32 cellular contexts compared by ENCODE assay signal in genomic region chr17:82059272-82060000, GRCh38. TPM values are rescaled to one million over a fixed set of nuclear protein-coding genes. Genes with fewer than 3 reads are reported as not detected.
DNase-seq lines count a peak whose midpoint lies in the region; ATAC-seq, FAIRE-seq and TF ChIP-seq lines count a peak whose summit lies in the region.
"Had no signal": no experiment of that assay in that cellular context is flagged by ENCODE, and none has a peak within 500 bp of the region (broad histone marks: within the 10 kb centered on the region; RNA-seq: fewer than 3 reads in every experiment).

No MANE protein-coding gene starts in this region.

- no peaks in the 10 kb centered on the region for H3K9me1 ChIP-seq in K562 (ENCODE audit: control insufficient read depth, insufficient read depth, low read length)

- H3K4me2 ChIP-seq in K562 (ENCODE audit: insufficient read depth, low read length) = no peak overlapping the region
- H3K4me2 ChIP-seq: hepatocyte, KMS-11, PC-9 had no signal

- H3K27me3 ChIP-seq in heart right ventricle (no peaks in the 10 kb centered on the region), K562 (ENCODE audit: control insufficient read depth in 2 of 2, insufficient read depth in 2 of 2, low read length in 2 of 2) (no peaks in the 10 kb centered on the region)
- H3K27me3 ChIP-seq: BE2C, breast epithelium, foreskin keratinocyte, hepatocyte, left lung, right lobe of liver had no signal

- H3K27ac ChIP-seq in heart right ventricle (no peak overlapping the region), K562 (ENCODE audit: extremely low read depth, low read depth, low read length) (no peak overlapping the region)
- H3K27ac ChIP-seq: breast epithelium, coronary artery, foreskin keratinocyte, hepatocyte, KMS-11, left lung, parathyroid adenoma, PC-9, right lobe of liver had no signal

- no peak overlapping the region for H3K9ac ChIP-seq in K562 (ENCODE audit: insufficient read depth in 1 of 2, low read depth in 2 of 2, low read length in 2 of 2)
- H3K9ac ChIP-seq: KMS-11, parathyroid adenoma had no signal

- DNase-seq in Right ventricle myocardium superior = peak; percentile 35
- no peak for DNase-seq in heart right ventricle
- DNase-seq in K562 (ENCODE audit: extremely low read depth in 1 of 4, low spot score in 3 of 4) = peak in 1 of 4 experiments; percentile 7
- no peak for DNase-seq in stimulated activated effector memory CD8-positive, alpha-beta T cell treated with anti-CD3 and anti-CD28 coated beads, Interleukin-12 subunit alpha, Interleukin-12 subunit beta, amount 100 ng/mL, for 72 hours (ENCODE audit: low spot score in 2 of 2)
- no peak for DNase-seq in NCI-H2107 (lab: John Stamatoyannopoulos, UW)
- DNase-seq in activated CD8-positive, alpha-beta memory T cell treated with anti-CD3 and anti-CD28 coated beads for 24 hours = no peak
- no peak for DNase-seq in stimulated activated naive B cell treated with anti-CD40 and anti-IgM and Interleukin-4, amounts not matched to agents 10 μg/mL and 1 μg/mL and 100 μg/mL, for 72 hours
- DNase-seq: activated CD4-positive, alpha-beta T cell treated with anti-CD3 and anti-CD28 coated beads, Interleukin-2, amount 10 ng/mL, durations not matched to agents 24 days and 14 days; activated CD8-positive, alpha-beta memory T cell treated with anti-CD3 and anti-CD28 coated beads, Interleukin-2, amount 10 ng/mL, durations not matched to agents 7 days and 5 days; activated naive CD4-positive, alpha-beta T cell treated with anti-CD3 and anti-CD28 coated beads, Interleukin-2, amount 50 U/mL, for 16 hours; amygdala; BE2C; Caco-2; effector memory CD8-positive, alpha-beta T cell; foreskin keratinocyte; naive thymus-derived CD4-positive, alpha-beta T cell; NCI-H1436; NCI-H510A; NK-92 treated with Interleukin-12 subunit alpha and Interleukin-12 subunit beta, amount 100 ng/mL, for 24 hours; PC-9; trophoblast cell had no signal

- intact Hi-C loops in Right ventricle myocardium superior (cut with DNase I) = no loop called here
- intact Hi-C loops in heart right ventricle (cut with DNase I) = no loop called here
- intact Hi-C loops in K562 (cut with micrococcal nuclease) = no loop called here

- peaks cover 38% of the 10 kb centered on the region for H3K36me3 Mint-ChIP-seq in stimulated activated effector memory CD8-positive, alpha-beta T cell treated with anti-CD3 and anti-CD28 coated beads, Interleukin-12 subunit alpha, Interleukin-12 subunit beta, amount 100 ng/mL, for 72 hours
- H3K36me3 Mint-ChIP-seq in stimulated activated naive B cell treated with anti-CD40 and anti-IgM and Interleukin-4, amounts not matched to agents 10 μg/mL and 1 μg/mL and 100 μg/mL, for 72 hours = peaks cover 20 to 34% of the 10 kb centered on the region in 2 donors

- H2AFZ ChIP-seq in K562 (ENCODE audit: low read depth, low read length) = no peak overlapping the region
- H2AFZ ChIP-seq: hepatocyte, parathyroid adenoma, PC-9 had no signal

- H3K9me3 ChIP-seq in heart right ventricle (no peaks in the 10 kb centered on the region), K562 (replicated peaks; ENCODE audit: control insufficient read depth, insufficient read depth, low read depth, low read length) (no peaks in the 10 kb centered on the region)
- H3K9me3 ChIP-seq: BE2C, breast epithelium, Caco-2, left lung, right lobe of liver had no signal

- POLR2A ChIA-PET in K562 (lab: Yijun Ruan, JAX) = interaction anchor here (0.6 to 2.5 kb wide), 11 partner anchors 9 to 275 kb away, joined by 3 to 11 read pairs (median 4); partner anchors contain the start of gene DCXR

- no peak for FAIRE-seq in K562 (lab: Jason Lieb, UNC)

- in situ Hi-C loops in K562 (cut with MboI) = no loop called here

- peak; percentile 31 for TF ChIP-seq POLR2A in GM19193 (IDR thresholded peaks at IDR 0.05; ENCODE audit: extremely low read depth, insufficient read depth, insufficient read length)
- peak; percentile 14; the same call in 1 of the 2 replicates for TF ChIP-seq POLR2A in K562 (conservative IDR thresholded peaks at IDR 0.05)

- peak overlapping the region; percentile 60 for H3K27ac Mint-ChIP-seq in stimulated activated effector memory CD8-positive, alpha-beta T cell treated with anti-CD3 and anti-CD28 coated beads, Interleukin-12 subunit alpha, Interleukin-12 subunit beta, amount 100 ng/mL, for 72 hours
- H3K27ac Mint-ChIP-seq in stimulated activated naive B cell treated with anti-CD40 and anti-IgM and Interleukin-4, amounts not matched to agents 10 μg/mL and 1 μg/mL and 100 μg/mL, for 72 hours = no peak overlapping the region
- H3K27ac Mint-ChIP-seq: activated CD4-positive, alpha-beta T cell treated with anti-CD3 and anti-CD28 coated beads, Interleukin-2, amount 10 ng/mL, durations not matched to agents 24 days and 14 days; activated CD8-positive, alpha-beta memory T cell treated with anti-CD3 and anti-CD28 coated beads, Interleukin-2, amount 10 ng/mL, durations not matched to agents 7 days and 5 days; activated T-helper 1 cell treated with anti-CD3 and anti-CD28 coated beads, Interleukin-12 subunit alpha, Interleukin-12 subunit beta, Interleukin-2, Interleukin-4 antibody, amounts not matched to agents 30 ng/mL and 10 ng/mL and 1 ng/mL, durations not matched to agents 14 hours and 24 hours and 36 hours; T-helper 17 cell had no signal

- TF ChIP-seq EP300 in K562 (IDR thresholded peaks at IDR 0.05; ENCODE audit: low read length) = no peak

- BruUV-seq in K562 (replicated peaks; lab: Mats Ljungman, UMichigan) = no TSS peak

- no peaks in the 10 kb centered on the region for H3K27me3 Mint-ChIP-seq in stimulated activated naive B cell treated with anti-CD40 and anti-IgM and Interleukin-4, amounts not matched to agents 10 μg/mL and 1 μg/mL and 100 μg/mL, for 72 hours
- H3K27me3 Mint-ChIP-seq: activated CD4-positive, alpha-beta T cell treated with anti-CD3 and anti-CD28 coated beads, Interleukin-2, amount 10 ng/mL, durations not matched to agents 24 days and 14 days; activated CD8-positive, alpha-beta memory T cell treated with anti-CD3 and anti-CD28 coated beads, Interleukin-2, amount 10 ng/mL, durations not matched to agents 7 days and 5 days; effector memory CD8-positive, alpha-beta T cell; naive thymus-derived CD4-positive, alpha-beta T cell; T-helper 17 cell had no signal

- peaks cover 13% of the 10 kb centered on the region for H3K79me2 ChIP-seq in K562 (ENCODE audit: control insufficient read depth, insufficient read depth, low read length)
- H3K79me2 ChIP-seq: hepatocyte, parathyroid adenoma had no signal

- CTCF ChIA-PET in K562 (lab: Yijun Ruan, JAX; ENCODE audit: low intra/inter-chr PET ratio) = no interaction called here

- no peak for TF ChIP-seq CTCF in heart right ventricle (IDR thresholded peaks at IDR 0.05)
- TF ChIP-seq CTCF in K562 (IDR thresholded peaks at IDR 0.05 in 2 of 3, conservative IDR thresholded peaks at IDR 0.05 in 1 of 3; ENCODE audit: insufficient read depth in 2 of 3, low read depth in 1 of 3, low read length in 3 of 3) = no peak

- no peak overlapping the region for H3K4me3 Mint-ChIP-seq in stimulated activated effector memory CD8-positive, alpha-beta T cell treated with anti-CD3 and anti-CD28 coated beads, Interleukin-12 subunit alpha, Interleukin-12 subunit beta, amount 100 ng/mL, for 72 hours
- H3K4me3 Mint-ChIP-seq in stimulated activated naive B cell treated with anti-CD40 and anti-IgM and Interleukin-4, amounts not matched to agents 10 μg/mL and 1 μg/mL and 100 μg/mL, for 72 hours = no peak overlapping the region
- H3K4me3 Mint-ChIP-seq: activated CD4-positive, alpha-beta T cell treated with anti-CD3 and anti-CD28 coated beads, Interleukin-2, amount 10 ng/mL, durations not matched to agents 24 days and 14 days; activated CD8-positive, alpha-beta memory T cell treated with anti-CD3 and anti-CD28 coated beads, Interleukin-2, amount 10 ng/mL, durations not matched to agents 7 days and 5 days; activated T-helper 1 cell treated with anti-CD3 and anti-CD28 coated beads, Interleukin-12 subunit alpha, Interleukin-12 subunit beta, Interleukin-2, Interleukin-4 antibody, amounts not matched to agents 30 ng/mL and 10 ng/mL and 1 ng/mL, durations not matched to agents 14 hours and 24 hours and 36 hours; effector memory CD8-positive, alpha-beta T cell; naive thymus-derived CD4-positive, alpha-beta T cell; T-helper 17 cell had no signal

- H3K36me3 ChIP-seq in heart right ventricle (peaks cover 3 to 97% (median 30%) of the 10 kb centered on the region in 9 donors), K562 (ENCODE audit: control insufficient read depth, insufficient read depth, low read length) (peaks cover 98% of the 10 kb centered on the region; the same call in 2 of the 3 replicates)

- no peak overlapping the region for H3K4me3 ChIP-seq in heart right ventricle
- no peak overlapping the region for H3K4me3 ChIP-seq in K562
- H3K4me3 ChIP-seq: breast epithelium, coronary artery, hepatocyte, left lung, PC-9, right lobe of liver had no signal

- WGBS in heart right ventricle, 2 donors = 76 to 77% methylated on average over 19 of the region's 19 CpGs
- WGBS in K562 (ENCODE audit: insufficient coverage, low coverage, missing lambda C conversion rate) = 88% methylated on average over 13 of the region's 19 CpGs

- no peaks in the 10 kb centered on the region for H3K9me3 Mint-ChIP-seq in stimulated activated effector memory CD8-positive, alpha-beta T cell treated with anti-CD3 and anti-CD28 coated beads, Interleukin-12 subunit alpha, Interleukin-12 subunit beta, amount 100 ng/mL, for 72 hours
- no peaks in the 10 kb centered on the region for H3K9me3 Mint-ChIP-seq in stimulated activated naive B cell treated with anti-CD40 and anti-IgM and Interleukin-4, amounts not matched to agents 10 μg/mL and 1 μg/mL and 100 μg/mL, for 72 hours
- H3K9me3 Mint-ChIP-seq: activated CD4-positive, alpha-beta T cell treated with anti-CD3 and anti-CD28 coated beads, Interleukin-2, amount 10 ng/mL, durations not matched to agents 24 days and 14 days; activated T-helper 1 cell treated with anti-CD3 and anti-CD28 coated beads, Interleukin-12 subunit alpha, Interleukin-12 subunit beta, Interleukin-2, Interleukin-4 antibody, amounts not matched to agents 30 ng/mL and 10 ng/mL and 1 ng/mL, durations not matched to agents 14 hours and 24 hours and 36 hours; effector memory CD8-positive, alpha-beta T cell; naive thymus-derived CD4-positive, alpha-beta T cell had no signal

- peaks cover 4 to 12% (median 7%) of the 10 kb centered on the region in 9 donors for H3K4me1 ChIP-seq in heart right ventricle
- H3K4me1 ChIP-seq in K562 (replicated peaks in 1 of 2; ENCODE audit: control insufficient read depth in 2 of 2, insufficient read depth in 2 of 2, low read length in 2 of 2) = peaks cover 1 to 90% of the 10 kb centered on the region in 2 experiments; a peak in 3 of 5 replicates
- H3K4me1 ChIP-seq: BE2C, foreskin keratinocyte had no signal

- peaks cover 7% of the 10 kb centered on the region for H4K20me1 ChIP-seq in K562 (replicated peaks; ENCODE audit: control insufficient read depth, insufficient read depth, low read length)

- ATAC-seq in Right ventricle myocardium superior (ENCODE audit: poor library complexity) = no peak
- no peak for ATAC-seq in heart right ventricle
- ATAC-seq in K562 = no peak
- ATAC-seq in stimulated activated effector memory CD8-positive, alpha-beta T cell treated with anti-CD3 and anti-CD28 coated beads, Interleukin-12 subunit alpha, Interleukin-12 subunit beta, amount 100 ng/mL, for 72 hours = no peak
- ATAC-seq in stimulated activated naive B cell treated with anti-CD40 and anti-IgM and Interleukin-4, amounts not matched to agents 10 μg/mL and 1 μg/mL and 100 μg/mL, for 72 hours (replicated peaks) = no peak
- ATAC-seq: activated CD8-positive, alpha-beta memory T cell treated with anti-CD3 and anti-CD28 coated beads, Interleukin-2, amount 10 ng/mL, durations not matched to agents 7 days and 5 days; effector memory CD8-positive, alpha-beta T cell; esophagus mucosa; foreskin keratinocyte; left lung; naive thymus-derived CD4-positive, alpha-beta T cell; right lobe of liver; T-helper 17 cell had no signal

- peaks cover 13% of the 10 kb centered on the region for H3K4me1 Mint-ChIP-seq in stimulated activated effector memory CD8-positive, alpha-beta T cell treated with anti-CD3 and anti-CD28 coated beads, Interleukin-12 subunit alpha, Interleukin-12 subunit beta, amount 100 ng/mL, for 72 hours
- peaks cover 7 to 22% of the 10 kb centered on the region in 2 donors for H3K4me1 Mint-ChIP-seq in stimulated activated naive B cell treated with anti-CD40 and anti-IgM and Interleukin-4, amounts not matched to agents 10 μg/mL and 1 μg/mL and 100 μg/mL, for 72 hours

- TF ChIP-seq RAD21 in K562 (CRISPR knock-in tag; conservative IDR thresholded peaks at IDR 0.05 in 1 of 2, IDR thresholded peaks at IDR 0.05 in 1 of 2) = no peak

RNA-seq across cellular contexts. Expression of gene DUS1L, which starts 6.2 kb away (rescaled TPM):
- 57.9 TPM for total RNA-seq in Right ventricle myocardium superior
- total RNA-seq in heart right ventricle = 10 to 100 TPM; 34.1 to 96.4 (median 43.1) TPM
- 100 to 1,000 TPM in 1 of 2 donors, 10 to 100 TPM in 1; 85.2 to 191 TPM for polyA plus RNA-seq in heart right ventricle
- total RNA-seq in K562 (2011; cell fraction: chromatin; rRNA removed; ENCODE audit: low replicate concordance) = 125 and 499 TPM in 2 replicates
- total RNA-seq in K562 (2011; cell fraction: nucleolus; rRNA removed) = 452 and 491 TPM in 2 replicates
- 177 and 203 TPM in 2 replicates for total RNA-seq in K562 (2011; cell fraction: nucleoplasm; rRNA removed)
- total RNA-seq in K562 (2014; rRNA removed) = 203 and 249 TPM in 2 replicates
- total RNA-seq in K562 (2014; rRNA removed; fragmentation: Illumina TruSeq; extraction: Trizol) = 45.0 and 57.5 TPM in 2 replicates
- total RNA-seq in K562 (2015; rRNA removed; fragmentation: Illumina TruSeq; extraction: Trizol) = 83.1 and 83.9 TPM in 2 replicates
- total RNA-seq in K562 (2021) = 193 and 209 TPM in 2 replicates
- polyA plus RNA-seq in K562 (2011; rRNA removed) = 60.1 and 77.0 TPM in 2 replicates
- polyA plus RNA-seq in K562 (2011; cell fraction: cytosol; rRNA removed) = 62.4 and 118 TPM in 2 replicates
- 712 and 945 TPM in 2 replicates for polyA plus RNA-seq in K562 (2011; cell fraction: nucleus; rRNA removed)
- polyA plus RNA-seq in K562 (2012) = 123 and 178 TPM in 2 replicates
- polyA plus RNA-seq in K562 (2014; fragmentation: Illumina TruSeq; extraction: Trizol) = 97.2 and 99.8 TPM in 2 replicates
- polyA plus RNA-seq in K562 (2014; fragmentation: Nextera tagmentation; extraction: Ambion mirVana) = 10 to 100 TPM in 1 of 2 experiments, 1 to 10 TPM in 1; 7.8 to 11.3 TPM
- polyA plus RNA-seq in K562 (2014; rRNA removed) = 201 and 210 TPM in 2 replicates
- polyA minus RNA-seq in K562 (2011; rRNA and poly(A)+ RNA removed) = 17.2 and 22.2 TPM in 2 replicates
- polyA minus RNA-seq in K562 (2011; cell fraction: cytosol; rRNA and poly(A)+ RNA removed) = 54.0 and 54.3 TPM in 2 replicates
- 179 and 184 TPM in 2 replicates for polyA minus RNA-seq in K562 (2011; cell fraction: nucleus; rRNA and poly(A)+ RNA removed)

RNA-seq across cellular contexts. Expression of gene GPS1, which starts 7.7 kb away (rescaled TPM):
- total RNA-seq in Right ventricle myocardium superior (86.5 TPM), heart right ventricle (10 to 100 TPM; 68.9 to 96.6 (median 80.6) TPM), K562 (2014; rRNA removed) (137 and 183 TPM in 2 replicates), K562 (2014; rRNA removed; fragmentation: Illumina TruSeq; extraction: Trizol) (17.5 and 26.3 TPM in 2 replicates), K562 (2015; rRNA removed; fragmentation: Illumina TruSeq; extraction: Trizol) (69.9 and 72.5 TPM in 2 replicates), K562 (2021) (162 and 167 TPM in 2 replicates)
- polyA plus RNA-seq in heart right ventricle (100 to 1,000 TPM; 102 to 183 TPM), K562 (2011; rRNA removed) (57.0 and 88.5 TPM in 2 replicates), K562 (2014; fragmentation: Illumina TruSeq; extraction: Trizol) (74.5 and 111 TPM in 2 replicates), K562 (2014; fragmentation: Nextera tagmentation; extraction: Ambion mirVana) (10 to 100 TPM in 1 of 2 experiments, 1 to 10 TPM in 1; 3.1 to 13.4 TPM), K562 (2014; rRNA removed) (112 and 123 TPM in 2 replicates)
- total RNA-seq in K562 (2011; cell fraction: chromatin; rRNA removed; ENCODE audit: low replicate concordance) = 57.5 and 207 TPM in 2 replicates
- total RNA-seq in K562 (2011; cell fraction: nucleolus; rRNA removed) = 178 and 205 TPM in 2 replicates
- 87.8 and 88.8 TPM in 2 replicates for total RNA-seq in K562 (2011; cell fraction: nucleoplasm; rRNA removed)
- 94.2 and 226 TPM in 2 replicates for polyA plus RNA-seq in K562 (2011; cell fraction: cytosol; rRNA removed)
- polyA plus RNA-seq in K562 (2011; cell fraction: nucleus; rRNA removed) = 212 and 255 TPM in 2 replicates
- polyA plus RNA-seq in K562 (2012) = 103 and 115 TPM in 2 replicates
- polyA minus RNA-seq in K562 (2011; rRNA and poly(A)+ RNA removed) = 31.9 and 46.4 TPM in 2 replicates
- 71.4 and 74.6 TPM in 2 replicates for polyA minus RNA-seq in K562 (2011; cell fraction: cytosol; rRNA and poly(A)+ RNA removed)
- polyA minus RNA-seq in K562 (2011; cell fraction: nucleus; rRNA and poly(A)+ RNA removed) = 72.3 and 75.2 TPM in 2 replicates

RNA-seq across cellular contexts. Expression of gene RFNG, which starts 7.8 kb away (rescaled TPM):
- total RNA-seq in Right ventricle myocardium superior = 20.5 TPM
- total RNA-seq in heart right ventricle = 10 to 100 TPM; 13.9 to 24.9 (median 18.9) TPM
- 10 to 100 TPM; 29.3 to 30.1 TPM for polyA plus RNA-seq in heart right ventricle
- total RNA-seq in K562 (2011; cell fraction: chromatin; rRNA removed; ENCODE audit: low replicate concordance) = 23.1 and 61.7 TPM in 2 replicates
- 74.4 and 74.9 TPM in 2 replicates for total RNA-seq in K562 (2011; cell fraction: nucleolus; rRNA removed)
- 36.5 and 40.5 TPM in 2 replicates for total RNA-seq in K562 (2011; cell fraction: nucleoplasm; rRNA removed)
- total RNA-seq in K562 (2014; rRNA removed) = 23.6 and 28.4 TPM in 2 replicates
- 6.5 and 9.5 TPM in 2 replicates for total RNA-seq in K562 (2014; rRNA removed; fragmentation: Illumina TruSeq; extraction: Trizol)
- total RNA-seq in K562 (2015; rRNA removed; fragmentation: Illumina TruSeq; extraction: Trizol) = 11.1 and 14.3 TPM in 2 replicates
- 26.9 and 30.2 TPM in 2 replicates for total RNA-seq in K562 (2021)
- 9.2 and 17.2 TPM in 2 replicates for polyA plus RNA-seq in K562 (2011; rRNA removed)
- polyA plus RNA-seq in K562 (2011; cell fraction: cytosol; rRNA removed) = 12.2 and 23.8 TPM in 2 replicates
- 144 and 164 TPM in 2 replicates for polyA plus RNA-seq in K562 (2011; cell fraction: nucleus; rRNA removed)
- 16.9 and 35.2 TPM in 2 replicates for polyA plus RNA-seq in K562 (2012)
- 9.0 and 18.5 TPM in 2 replicates for polyA plus RNA-seq in K562 (2014; fragmentation: Illumina TruSeq; extraction: Trizol)
- under 1 TPM; 0.32 to 0.66 TPM for polyA plus RNA-seq in K562 (2014; fragmentation: Nextera tagmentation; extraction: Ambion mirVana)
- polyA plus RNA-seq in K562 (2014; rRNA removed) = 32.6 and 32.8 TPM in 2 replicates
- polyA minus RNA-seq in K562 (2011; rRNA and poly(A)+ RNA removed) = 2.0 TPM in 2 replicates
- polyA minus RNA-seq in K562 (2011; cell fraction: cytosol; rRNA and poly(A)+ RNA removed) = 11.7 and 13.1 TPM in 2 replicates
- 11.4 and 14.3 TPM in 2 replicates for polyA minus RNA-seq in K562 (2011; cell fraction: nucleus; rRNA and poly(A)+ RNA removed)

RNA-seq across cellular contexts. Expression of gene DCXR, which starts 21.9 kb away (rescaled TPM):
- total RNA-seq in Right ventricle myocardium superior (178 TPM), heart right ventricle (100 to 1,000 TPM; 155 to 258 (median 187) TPM), K562 (2014; rRNA removed) (165 and 194 TPM in 2 replicates), K562 (2014; rRNA removed; fragmentation: Illumina TruSeq; extraction: Trizol) (41.1 and 66.0 TPM in 2 replicates), K562 (2015; rRNA removed; fragmentation: Illumina TruSeq; extraction: Trizol) (76.0 and 90.0 TPM in 2 replicates), K562 (2021) (235 and 256 TPM in 2 replicates)
- polyA plus RNA-seq in heart right ventricle (100 to 1,000 TPM; 283 to 387 TPM), K562 (2011; rRNA removed) (156 and 201 TPM in 2 replicates), K562 (2014; fragmentation: Illumina TruSeq; extraction: Trizol) (243 and 274 TPM in 2 replicates), K562 (2014; fragmentation: Nextera tagmentation; extraction: Ambion mirVana) (10 to 100 TPM; 21.3 to 50.3 TPM), K562 (2014; rRNA removed) (229 and 261 TPM in 2 replicates)
- total RNA-seq in K562 (2011; cell fraction: chromatin; rRNA removed; ENCODE audit: low replicate concordance) = 78.8 and 254 TPM in 2 replicates
- total RNA-seq in K562 (2011; cell fraction: nucleolus; rRNA removed) = 329 and 354 TPM in 2 replicates
- total RNA-seq in K562 (2011; cell fraction: nucleoplasm; rRNA removed) = 133 and 150 TPM in 2 replicates
- 404 and 845 TPM in 2 replicates for polyA plus RNA-seq in K562 (2011; cell fraction: cytosol; rRNA removed)
- 611 and 714 TPM in 2 replicates for polyA plus RNA-seq in K562 (2011; cell fraction: nucleus; rRNA removed)
- 229 and 244 TPM in 2 replicates for polyA plus RNA-seq in K562 (2012)
- polyA minus RNA-seq in K562 (2011; rRNA and poly(A)+ RNA removed) = 34.8 and 73.6 TPM in 2 replicates
- 67.3 and 81.5 TPM in 2 replicates for polyA minus RNA-seq in K562 (2011; cell fraction: cytosol; rRNA and poly(A)+ RNA removed)
- polyA minus RNA-seq in K562 (2011; cell fraction: nucleus; rRNA and poly(A)+ RNA removed) = 104 and 111 TPM in 2 replicates

RNA-seq across cellular contexts. Expression of gene RAC3, which starts 28.0 kb away (rescaled TPM):
- 0.97 TPM for total RNA-seq in Right ventricle myocardium superior
- total RNA-seq in heart right ventricle = 1 to 10 TPM in 6 of 10 donors, under 1 TPM in 4; 0.82 to 1.6 (median 1.1) TPM
- polyA plus RNA-seq in heart right ventricle = 1 to 10 TPM; 1.5 to 3.3 TPM
- total RNA-seq in K562 (2011; cell fraction: chromatin; rRNA removed; ENCODE audit: low replicate concordance) = 19.4 and 85.2 TPM in 2 replicates
- 134 and 179 TPM in 2 replicates for total RNA-seq in K562 (2011; cell fraction: nucleolus; rRNA removed)
- total RNA-seq in K562 (2011; cell fraction: nucleoplasm; rRNA removed) = 71.3 and 86.0 TPM in 2 replicates
- 292 and 377 TPM in 2 replicates for total RNA-seq in K562 (2014; rRNA removed)
- 21.8 and 30.5 TPM in 2 replicates for total RNA-seq in K562 (2014; rRNA removed; fragmentation: Illumina TruSeq; extraction: Trizol)
- 91.3 and 98.6 TPM in 2 replicates for total RNA-seq in K562 (2015; rRNA removed; fragmentation: Illumina TruSeq; extraction: Trizol)
- 133 and 139 TPM in 2 replicates for total RNA-seq in K562 (2021)
- 118 and 135 TPM in 2 replicates for polyA plus RNA-seq in K562 (2011; rRNA removed)
- 275 and 623 TPM in 2 replicates for polyA plus RNA-seq in K562 (2011; cell fraction: cytosol; rRNA removed)
- 159 and 273 TPM in 2 replicates for polyA plus RNA-seq in K562 (2011; cell fraction: nucleus; rRNA removed)
- polyA plus RNA-seq in K562 (2012) = 51.3 and 82.3 TPM in 2 replicates
- 137 and 193 TPM in 2 replicates for polyA plus RNA-seq in K562 (2014; fragmentation: Illumina TruSeq; extraction: Trizol)
- under 1 TPM; 0.23 to 0.28 TPM for polyA plus RNA-seq in K562 (2014; fragmentation: Nextera tagmentation; extraction: Ambion mirVana)
- 281 and 307 TPM in 2 replicates for polyA plus RNA-seq in K562 (2014; rRNA removed)
- 16.0 and 29.2 TPM in 2 replicates for polyA minus RNA-seq in K562 (2011; rRNA and poly(A)+ RNA removed)
- polyA minus RNA-seq in K562 (2011; cell fraction: cytosol; rRNA and poly(A)+ RNA removed) = 66.2 and 68.0 TPM in 2 replicates
- 52.2 and 55.2 TPM in 2 replicates for polyA minus RNA-seq in K562 (2011; cell fraction: nucleus; rRNA and poly(A)+ RNA removed)
- polyA plus RNA-seq: naive thymus-derived CD4-positive, alpha-beta T cell had no signal
